35 cellular contexts compared by ENCODE assay signal in genomic region chr9:12958708-12959107, GRCh38.
"Had no signal": no experiment of that assay in that cellular context is flagged by ENCODE, and none has a peak within 500 bp of the region (broad histone marks: within the 10 kb centered on the region; RNA-seq: fewer than 3 reads in every experiment).

No MANE protein-coding gene starts in this region.

- DNase-seq: activated B cell treated with CpG ODN at 0.5 μM for 24 hours; activated CD4-positive, alpha-beta memory T cell treated with anti-CD3 and anti-CD28 coated beads for 36 hours; activated CD4-positive, alpha-beta T cell treated with anti-CD3 and anti-CD28 coated beads for 4 hours; activated CD4-positive, alpha-beta T cell treated with anti-CD3 and anti-CD28 coated beads, Interleukin-2, amount 10 ng/mL, durations not matched to agents 24 days and 14 days; activated CD4-positive, alpha-beta T cell treated with anti-CD3 and anti-CD28 coated beads, Interleukin-2, amount 50 U/mL, for 1 hour; activated CD4-positive, alpha-beta T cell treated with anti-CD3 and anti-CD28 coated beads, Interleukin-2, amount 50 U/mL, for 4 hours; activated CD4-positive, CD25-positive, alpha-beta regulatory T cell treated with anti-CD3 and anti-CD28 coated beads, Interleukin-2, amount 50 U/mL, for 72 hours; activated CD8-positive, alpha-beta memory T cell treated with anti-CD3 and anti-CD28 coated beads, Interleukin-2, amount 50 U/mL, for 4 hours; activated CD8-positive, alpha-beta T cell treated with anti-CD3 and anti-CD28 coated beads for 36 hours; activated effector memory CD4-positive, alpha-beta T cell treated with anti-CD3 and anti-CD28 coated beads, Interleukin-2, amount 50 U/mL, for 16 hours; activated gamma-delta T cell treated with Interleukin-2 at 50 U/mL for 16 hours; activated naive CD4-positive, alpha-beta T cell; activated naive CD4-positive, alpha-beta T cell treated with anti-CD3 and anti-CD28 coated beads for 36 hours; activated naive CD4-positive, alpha-beta T cell treated with anti-CD3 and anti-CD28 coated beads, Interleukin-2, amount 50 U/mL, for 16 hours; activated naive CD8-positive, alpha-beta T cell treated with anti-CD3 and anti-CD28 coated beads for 36 hours; activated T-cell treated with anti-CD3 and anti-CD28 coated beads for 4 hours; activated T-cell treated with anti-CD3 and anti-CD28 coated beads, Interleukin-2, amount 50 U/mL, for 1 hour; activated T-cell treated with anti-CD3 and anti-CD28 coated beads, Interleukin-2, amount 50 U/mL, for 4 hours; activated T-cell treated with anti-CD3 and anti-CD28 coated beads, Interleukin-2, amount 50 U/mL, for 72 hours; adrenal gland; amniotic stem cell; aorta; body of pancreas; brain microvascular endothelial cell; central memory CD4-positive, alpha-beta T cell; T-helper 1 cell; T-helper 2 cell; T-helper 9 cell had no signal

- H3K4me3 Mint-ChIP-seq: activated B cell treated with CpG ODN at 0.5 μM for 24 hours; activated CD4-positive, alpha-beta memory T cell treated with anti-CD3 and anti-CD28 coated beads for 36 hours; activated CD4-positive, alpha-beta T cell treated with anti-CD3 and anti-CD28 coated beads, Interleukin-2, amount 10 ng/mL, durations not matched to agents 24 days and 14 days; activated CD8-positive, alpha-beta T cell treated with anti-CD3 and anti-CD28 coated beads for 36 hours; activated naive CD4-positive, alpha-beta T cell treated with anti-CD3 and anti-CD28 coated beads for 36 hours; activated naive CD8-positive, alpha-beta T cell treated with anti-CD3 and anti-CD28 coated beads for 36 hours; activated T-cell treated with anti-CD3 and anti-CD28 coated beads, Interleukin-2, amount 50 U/mL, for 4 hours; activated T-cell treated with anti-CD3 and anti-CD28 coated beads, Interleukin-2, amount 50 U/mL, for 72 hours; activated T-helper 1 cell treated with anti-CD3 and anti-CD28 coated beads, Interleukin-12 subunit alpha, Interleukin-12 subunit beta, Interleukin-2, Interleukin-4 antibody, amounts not matched to agents 30 ng/mL and 10 ng/mL and 1 ng/mL, durations not matched to agents 14 hours and 24 hours and 36 hours; activated T-helper 17 cell treated with anti-CD3 and anti-CD28 coated beads, Interleukin-2, amount 50 U/mL, for 72 hours; T-helper 1 cell treated with Interleukin-12 subunit alpha and Interleukin-12 subunit beta and Interleukin-4 antibody, amounts not matched to agents 30 μg/mL and 1 μg/mL, for 36 hours; T-helper 2 cell treated with Interferon-gamma antibody and Interleukin-4, amounts not matched to agents 5 μg/mL and 100 μg/mL, for 36 hours had no signal

- H3K4me1 ChIP-seq: adrenal gland, body of pancreas, breast epithelium had no signal

- H3K36me3 Mint-ChIP-seq: activated CD4-positive, alpha-beta memory T cell treated with anti-CD3 and anti-CD28 coated beads for 36 hours; activated naive CD8-positive, alpha-beta T cell treated with anti-CD3 and anti-CD28 coated beads for 36 hours had no signal

- ATAC-seq: activated CD8-positive, alpha-beta T cell treated with anti-CD3 and anti-CD28 coated beads for 36 hours; activated naive CD4-positive, alpha-beta T cell treated with anti-CD3 and anti-CD28 coated beads, Interleukin-2, amount 50 U/mL, for 72 hours; activated T-cell treated with anti-CD3 and anti-CD28 coated beads, Interleukin-2, amount 50 U/mL, for 4 hours; activated T-cell treated with anti-CD3 and anti-CD28 coated beads, Interleukin-2, amount 50 U/mL, for 72 hours; activated T-helper 17 cell treated with anti-CD3 and anti-CD28 coated beads, Interleukin-2, amount 50 U/mL, for 72 hours; body of pancreas had no signal

- H3K4me3 ChIP-seq: adrenal gland, body of pancreas, breast epithelium had no signal

- H3K27ac ChIP-seq: adrenal gland, body of pancreas, brain microvascular endothelial cell, breast epithelium, VCaP had no signal

- H3K9me3 ChIP-seq: adrenal gland had no signal

- H3K4me1 Mint-ChIP-seq: activated B cell treated with CpG ODN at 0.5 μM for 24 hours; activated CD4-positive, alpha-beta T cell treated with anti-CD3 and anti-CD28 coated beads, Interleukin-2, amount 10 ng/mL, durations not matched to agents 24 days and 14 days; activated naive CD8-positive, alpha-beta T cell treated with anti-CD3 and anti-CD28 coated beads for 36 hours; activated T-helper 17 cell treated with anti-CD3 and anti-CD28 coated beads, Interleukin-2, amount 50 U/mL, for 72 hours had no signal

- H3K27ac Mint-ChIP-seq: activated B cell treated with CpG ODN at 0.5 μM for 24 hours; activated CD4-positive, alpha-beta memory T cell treated with anti-CD3 and anti-CD28 coated beads for 36 hours; activated CD4-positive, alpha-beta T cell treated with anti-CD3 and anti-CD28 coated beads, Interleukin-2, amount 10 ng/mL, durations not matched to agents 24 days and 14 days; activated CD8-positive, alpha-beta T cell treated with anti-CD3 and anti-CD28 coated beads for 36 hours; activated naive CD4-positive, alpha-beta T cell treated with anti-CD3 and anti-CD28 coated beads for 36 hours; activated naive CD4-positive, alpha-beta T cell treated with anti-CD3 and anti-CD28 coated beads, Interleukin-2, amount 50 U/mL, for 72 hours; activated naive CD8-positive, alpha-beta T cell treated with anti-CD3 and anti-CD28 coated beads for 36 hours; activated T-cell treated with anti-CD3 and anti-CD28 coated beads, Interleukin-2, amount 50 U/mL, for 72 hours; activated T-helper 1 cell treated with anti-CD3 and anti-CD28 coated beads, Interleukin-12 subunit alpha, Interleukin-12 subunit beta, Interleukin-2, Interleukin-4 antibody, amounts not matched to agents 30 ng/mL and 10 ng/mL and 1 ng/mL, durations not matched to agents 14 hours and 24 hours and 36 hours; activated T-helper 17 cell treated with anti-CD3 and anti-CD28 coated beads, Interleukin-2, amount 50 U/mL, for 72 hours; T-helper 1 cell treated with Interleukin-12 subunit alpha and Interleukin-12 subunit beta and Interleukin-4 antibody, amounts not matched to agents 30 μg/mL and 1 μg/mL, for 36 hours; T-helper 2 cell treated with Interferon-gamma antibody and Interleukin-4, amounts not matched to agents 5 μg/mL and 100 μg/mL, for 36 hours had no signal

- H3K27me3 ChIP-seq: adrenal gland, body of pancreas, brain microvascular endothelial cell, breast epithelium had no signal

- H3K36me3 ChIP-seq: adrenal gland, brain microvascular endothelial cell, breast epithelium had no signal
